Comparison of ENCODE assay signal across 17 cellular contexts in the genomic region with DNA sequence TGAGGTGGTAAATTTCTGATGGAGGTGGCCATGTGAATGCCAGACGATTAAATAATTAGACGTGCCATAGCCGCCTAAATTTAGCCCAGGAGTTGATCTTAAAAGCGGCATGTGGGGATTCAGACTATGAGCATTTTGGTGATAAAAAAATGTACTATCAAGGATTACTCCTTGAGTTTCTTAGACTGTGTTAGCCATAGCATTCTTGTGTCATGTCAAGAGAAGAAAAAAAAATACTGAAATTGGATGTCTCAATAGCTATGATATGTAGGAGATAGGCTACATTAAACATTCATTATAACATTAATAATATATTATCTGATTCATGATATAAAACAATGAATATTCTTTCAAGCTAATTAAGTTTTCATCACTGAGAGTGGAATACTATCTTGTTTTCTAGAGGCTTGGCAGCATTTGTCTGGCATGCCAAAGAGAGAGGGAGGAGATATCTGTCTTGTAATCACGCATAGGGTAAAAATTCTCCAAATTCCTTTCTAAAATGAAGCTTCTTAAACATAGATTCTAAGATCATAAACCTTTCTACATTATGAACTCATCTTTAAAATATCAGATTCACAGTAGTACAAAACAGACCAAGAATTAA.
"Had no signal": no experiment of that assay in that cellular context is flagged by ENCODE, and none has a peak within 500 bp of the region (broad histone marks: within the 10 kb centered on the region; RNA-seq: fewer than 3 reads in every experiment).

No MANE protein-coding gene starts in this region.

- H3K4me2 ChIP-seq: neural progenitor cell, smooth muscle cell had no signal

- H2AFZ ChIP-seq: neural progenitor cell had no signal

- H3K4me3 ChIP-seq: coronary artery, gastrocnemius medialis, heart right ventricle, neural progenitor cell, pancreas, smooth muscle cell had no signal

- H3K4me1 ChIP-seq: gastrocnemius medialis, heart right ventricle, neural progenitor cell, pancreas had no signal

- ATAC-seq: esophagus mucosa; gastrocnemius medialis; heart right ventricle; left lobe of liver; natural killer cell treated with Interleukin-12 subunit alpha and Interleukin-12 subunit beta and Interleukin-15 and Interleukin-18, amount 100 ng/mL, for 72 hours; pancreas; right cardiac atrium had no signal

- H3K9me3 ChIP-seq: gastrocnemius medialis, heart right ventricle, pancreas had no signal

- DNase-seq: effector memory CD4-positive, alpha-beta T cell; gastrocnemius medialis; heart right ventricle; hypothalamus; islet precursor cell; mammary epithelial cell; nucleus accumbens; pancreas; right cardiac atrium; stimulated activated CD4-positive, alpha-beta T cell treated with anti-CD3 and anti-CD28 coated beads, Interleukin-2, amount 100 ng/mL, for 48 hours; stimulated activated naive CD4-positive, alpha-beta T cell treated with Interleukin-2 at 50 U/mL for 16 hours had no signal

- H3K36me3 ChIP-seq: gastrocnemius medialis, heart right ventricle, neural progenitor cell, pancreas had no signal

- H3K9ac ChIP-seq: neural progenitor cell had no signal

- H3K27me3 ChIP-seq: gastrocnemius medialis, heart right ventricle, neural progenitor cell, pancreas had no signal

- H3K27ac ChIP-seq: coronary artery, gastrocnemius medialis, heart right ventricle, neural progenitor cell, pancreas had no signal
